10 cellular contexts compared by ENCODE assay signal in genomic region chr5:149172261-149172660, GRCh38. TPM values are rescaled to one million over a fixed set of nuclear protein-coding genes. Genes with fewer than 3 reads are reported as not detected.
DNase-seq lines count a peak whose midpoint lies in the region; ATAC-seq and TF ChIP-seq lines count a peak whose summit lies in the region.
"Had no signal": no experiment of that assay in that cellular context is flagged by ENCODE, and none has a peak within 500 bp of the region (broad histone marks: within the 10 kb centered on the region; RNA-seq: fewer than 3 reads in every experiment).

No MANE protein-coding gene starts in this region.

- no peak overlapping the region for H3K27ac ChIP-seq in stomach
- H3K27ac ChIP-seq in gastroesophageal sphincter: peak overlapping the region in 1 of 4 donors; percentile 73

- TF ChIP-seq EP300 in stomach (IDR thresholded peaks at IDR 0.05): no peak
- TF ChIP-seq EP300 in gastroesophageal sphincter (IDR thresholded peaks at IDR 0.05): no peak

- intact Hi-C loops in stomach (cut with DNase I; ENCODE audit: low total_unique reads): no loop called here

- H3K27me3 ChIP-seq in stomach (no peaks in the 10 kb centered on the region), gastroesophageal sphincter (no peaks in the 10 kb centered on the region)

- H3K9me3 ChIP-seq in stomach (no peaks in the 10 kb centered on the region), gastroesophageal sphincter (no peaks in the 10 kb centered on the region)

- H3K36me3 ChIP-seq in stomach (no peaks in the 10 kb centered on the region), gastroesophageal sphincter (no peaks in the 10 kb centered on the region)

- 56 to 73% (median 71%) methylated on average over 4 of the region's 4 CpGs for WGBS in stomach, 5 donors
- WGBS in gastroesophageal sphincter (ENCODE audit: low coverage in 1 of 2), 2 donors: 44 to 46% methylated on average over 4 of the region's 4 CpGs

- no peak for TF ChIP-seq POLR2A in stomach (IDR thresholded peaks at IDR 0.05)
- no peak for TF ChIP-seq POLR2A in gastroesophageal sphincter (IDR thresholded peaks at IDR 0.05)

- TF ChIP-seq CTCF in stomach (IDR thresholded peaks at IDR 0.05) (no peak), gastroesophageal sphincter (IDR thresholded peaks at IDR 0.05) (no peak)

- peak; percentile 86 for DNase-seq in AG20443 (ENCODE audit: low spot score)
- DNase-seq in HS-5 (ENCODE audit: low read depth): peak; percentile 87
- peak; percentile 66 for DNase-seq in fibroblast of gingiva (ENCODE audit: low read depth)
- no peak for DNase-seq in SHP77 (lab: John Stamatoyannopoulos, UW)
- no peak for DNase-seq in stomach
- DNase-seq in DMS 273 (lab: John Stamatoyannopoulos, UW; ENCODE audit: unreplicated experiment): no peak
- DNase-seq: NCI-H2107 had no signal

- H3K4me1 ChIP-seq in stomach (peaks cover 0 to 11% (median 4%) of the 10 kb centered on the region in 4 donors), gastroesophageal sphincter (peaks cover 0 to 50% (median 12%) of the 10 kb centered on the region in 3 donors)

- peak; percentile 67 for ATAC-seq in GM19438 (IDR thresholded peaks at IDR 0.05; ENCODE audit: low read depth, unreplicated experiment)
- no peak for ATAC-seq in gastroesophageal sphincter

- H3K4me3 ChIP-seq in stomach: no peak overlapping the region
- H3K4me3 ChIP-seq in gastroesophageal sphincter: no peak overlapping the region
- H3K4me3 ChIP-seq: lung had no signal

RNA-seq across cellular contexts. Expression of gene ABLIM3, which starts 31.0 kb away (rescaled TPM):
- total RNA-seq in stomach (10 to 100 TPM in 2 of 5 donors, 1 to 10 TPM in 3; 4.6 to 17.1 (median 8.8) TPM), gastroesophageal sphincter (10 to 100 TPM; 14.8 to 50.7 (median 25.4) TPM)
- 10 to 100 TPM in 2 of 3 donors, 1 to 10 TPM in 1; 8.2 to 21.4 (median 11.8) TPM for polyA plus RNA-seq in stomach

Comparison
In these comparisons a context has a peak if more than half of its experiments do, and no peak if none do; other contexts are left out.
1. DNase-seq: peak in AG20443 (single experiment), HS-5 (single experiment) and fibroblast of gingiva (single experiment); none in SHP77 (0 of 2), stomach (single experiment) and DMS 273 (single experiment).